Comparison of ENCODE assay signal across 6 cellular contexts in the genomic region with DNA sequence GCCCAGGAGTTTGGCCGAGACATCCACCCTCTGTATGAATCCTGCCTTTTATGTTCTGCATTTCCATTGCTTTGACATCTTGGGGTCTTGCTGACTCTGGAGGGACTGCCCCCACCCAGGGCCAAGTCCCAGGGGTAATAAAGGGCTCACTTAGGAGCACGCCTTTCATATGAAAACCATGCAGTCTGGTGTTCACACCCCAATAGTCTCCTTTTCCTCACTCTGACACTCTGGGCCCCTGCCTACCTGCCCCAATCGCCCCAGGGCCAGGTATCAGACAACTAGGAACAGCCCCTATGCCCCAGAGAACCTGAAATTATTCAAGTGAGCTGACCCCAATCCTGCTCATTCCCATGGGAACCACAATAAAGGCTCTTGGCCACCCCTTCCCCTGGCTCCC.
"Had no signal": no experiment of that assay in that cellular context is flagged by ENCODE, and none has a peak within 500 bp of the region (broad histone marks: within the 10 kb centered on the region; RNA-seq: fewer than 3 reads in every experiment).

No MANE protein-coding gene starts in this region.

- H3K9me3 Mint-ChIP-seq: IgD-negative memory B cell had no signal

- H3K27ac Mint-ChIP-seq: IgD-negative memory B cell had no signal

- H3K4me3 ChIP-seq: K562 had no signal

- H3K4me3 Mint-ChIP-seq: IgD-negative memory B cell had no signal

- H3K36me3 Mint-ChIP-seq: IgD-negative memory B cell had no signal

- ATAC-seq: HepG2 had no signal

- DNase-seq: IMR-90, KBM-7, KG1 had no signal

- H3K4me1 Mint-ChIP-seq: IgD-negative memory B cell had no signal
